In the genomic region with DNA sequence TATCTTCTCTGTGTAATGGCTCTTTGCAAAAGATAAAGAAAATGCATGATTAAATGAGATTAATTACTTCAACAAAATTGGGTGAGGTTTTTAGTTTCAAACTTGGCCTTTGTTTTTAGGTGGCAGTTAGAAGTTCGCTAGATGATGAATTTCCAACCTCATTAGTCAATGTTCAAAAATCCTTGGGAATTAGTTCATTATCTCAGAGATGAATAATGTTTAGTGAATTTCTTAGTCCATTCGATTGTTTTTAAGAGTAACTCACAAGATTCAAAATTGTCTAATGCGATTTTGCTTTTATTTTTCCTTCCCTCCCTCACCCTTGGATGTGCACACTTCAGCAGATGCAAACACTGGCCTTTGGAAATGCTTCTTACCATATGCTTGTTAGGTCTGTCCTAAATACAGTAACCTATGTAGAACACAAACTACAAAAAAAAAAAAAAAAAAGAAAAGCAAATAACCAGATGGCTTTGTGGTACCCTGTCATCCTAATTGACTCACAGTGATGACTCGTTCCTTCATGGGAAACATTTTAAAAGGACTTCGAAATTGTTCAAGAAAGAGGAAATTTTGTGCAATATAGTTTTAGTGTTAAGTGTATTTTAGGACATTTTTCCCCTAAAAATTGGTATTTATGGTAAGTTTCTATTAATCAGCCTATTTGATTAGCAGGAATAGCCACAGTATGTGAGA, we compare ENCODE assay signal across 12 cellular contexts.
DNase-seq lines count a peak whose midpoint lies in the region; ATAC-seq and TF ChIP-seq lines count a peak whose summit lies in the region.
"Had no signal": no experiment of that assay in that cellular context is flagged by ENCODE, and none has a peak within 500 bp of the region (broad histone marks: within the 10 kb centered on the region; RNA-seq: fewer than 3 reads in every experiment).

No MANE protein-coding gene starts in this region.

- H3K4me3 ChIP-seq in fibroblast of the aortic adventitia (ENCODE audit: low read depth, low read length) (no peak overlapping the region), uterus (no peak overlapping the region)
- H3K4me3 ChIP-seq: adrenal gland, thoracic aorta had no signal

- peak overlapping the region; percentile 55 to 95 for H3K27ac ChIP-seq in uterus
- H3K27ac ChIP-seq: adrenal gland, thoracic aorta had no signal

- no peaks in the 10 kb centered on the region for H3K36me3 ChIP-seq in uterus
- H3K36me3 ChIP-seq: adrenal gland, thoracic aorta had no signal

- H3K4me1 Mint-ChIP-seq in activated naive CD8-positive, alpha-beta T cell (ENCODE audit: low read depth), result peaks cover 17% of the 10 kb centered on the region
- H3K4me1 Mint-ChIP-seq in activated naive CD8-positive, alpha-beta T cell treated with anti-CD3 and anti-CD28 coated beads for 36 hours, result peaks cover 19% of the 10 kb centered on the region

- H3K9me3 Mint-ChIP-seq in activated naive CD8-positive, alpha-beta T cell (ENCODE audit: low read depth), result no peaks in the 10 kb centered on the region
- H3K9me3 Mint-ChIP-seq in activated naive CD8-positive, alpha-beta T cell treated with anti-CD3 and anti-CD28 coated beads for 36 hours, result no peaks in the 10 kb centered on the region
- H3K9me3 Mint-ChIP-seq: CD4-positive, alpha-beta T cell had no signal

- ATAC-seq in sciatic nerve, result no peak
- ATAC-seq in HG02763 (IDR thresholded peaks at IDR 0.05; ENCODE audit: unreplicated experiment), result no peak

- H3K27me3 ChIP-seq in uterus, result no peaks in the 10 kb centered on the region
- H3K27me3 ChIP-seq: adrenal gland had no signal

- no peaks in the 10 kb centered on the region for H3K4me1 ChIP-seq in uterus
- H3K4me1 ChIP-seq: adrenal gland had no signal

- peak overlapping the region; percentile 15 for H3K4me3 Mint-ChIP-seq in activated naive CD8-positive, alpha-beta T cell
- no peak overlapping the region for H3K4me3 Mint-ChIP-seq in activated naive CD8-positive, alpha-beta T cell treated with anti-CD3 and anti-CD28 coated beads for 36 hours
- H3K4me3 Mint-ChIP-seq: CD4-positive, alpha-beta T cell had no signal

- intact Hi-C loops in uterus (cut with DNase I; ENCODE audit: low total_unique reads), result no loop called here
- intact Hi-C loops in sciatic nerve (cut with DNase I), result no loop called here
- intact Hi-C loops in posterior cingulate gyrus (cut with DNase I), result no loop called here

- H3K27me3 Mint-ChIP-seq in activated naive CD8-positive, alpha-beta T cell, result peaks cover 6% of the 10 kb centered on the region
- H3K27me3 Mint-ChIP-seq in activated naive CD8-positive, alpha-beta T cell treated with anti-CD3 and anti-CD28 coated beads for 36 hours, result peaks cover 9% of the 10 kb centered on the region

- no peak for TF ChIP-seq POLR2A in uterus (IDR thresholded peaks at IDR 0.05)

- no peaks in the 10 kb centered on the region for H3K9me3 ChIP-seq in uterus
- H3K9me3 ChIP-seq: adrenal gland, thoracic aorta had no signal

- no peaks in the 10 kb centered on the region for H3K36me3 Mint-ChIP-seq in activated naive CD8-positive, alpha-beta T cell
- H3K36me3 Mint-ChIP-seq in activated naive CD8-positive, alpha-beta T cell treated with anti-CD3 and anti-CD28 coated beads for 36 hours, result no peaks in the 10 kb centered on the region

- no peak for TF ChIP-seq CTCF in fibroblast of the aortic adventitia (IDR thresholded peaks at IDR 0.05; ENCODE audit: insufficient read depth, low read length)
- TF ChIP-seq CTCF in uterus (IDR thresholded peaks at IDR 0.05), result no peak

- H3K27ac Mint-ChIP-seq in activated naive CD8-positive, alpha-beta T cell, result peak overlapping the region; percentile 46
- no peak overlapping the region for H3K27ac Mint-ChIP-seq in activated naive CD8-positive, alpha-beta T cell treated with anti-CD3 and anti-CD28 coated beads for 36 hours
- H3K27ac Mint-ChIP-seq: CD4-positive, alpha-beta T cell had no signal

- no peak for DNase-seq in activated naive CD8-positive, alpha-beta T cell treated with anti-CD3 and anti-CD28 coated beads for 36 hours
- peak; percentile 38 for DNase-seq in NCI-H69 (lab: John Stamatoyannopoulos, UW)
- peak; percentile 61 for DNase-seq in fibroblast of the aortic adventitia (ENCODE audit: low read depth)
- no peak for DNase-seq in uterus
- DNase-seq in sciatic nerve (ENCODE audit: low spot score), result no peak
- DNase-seq in posterior cingulate gyrus, result no peak
- DNase-seq: adrenal gland; CD4-positive, alpha-beta T cell; stimulated activated CD4-positive, alpha-beta T cell treated with anti-CD3 and anti-CD28 coated beads, Interleukin-15, amount 100 ng/mL, for 24 hours had no signal

Comparison
In these comparisons a context has a peak if more than half of its experiments do, and no peak if none do; other contexts are left out.
1. DNase-seq: peak in NCI-H69 (single experiment) and fibroblast of the aortic adventitia (single experiment); none in activated naive CD8-positive, alpha-beta T cell treated with anti-CD3 and anti-CD28 coated beads for 36 hours (single experiment), uterus (0 of 2), sciatic nerve (single experiment) and posterior cingulate gyrus (0 of 10).